Comparison of ENCODE assay signal across 8 cellular contexts in the genomic region with DNA sequence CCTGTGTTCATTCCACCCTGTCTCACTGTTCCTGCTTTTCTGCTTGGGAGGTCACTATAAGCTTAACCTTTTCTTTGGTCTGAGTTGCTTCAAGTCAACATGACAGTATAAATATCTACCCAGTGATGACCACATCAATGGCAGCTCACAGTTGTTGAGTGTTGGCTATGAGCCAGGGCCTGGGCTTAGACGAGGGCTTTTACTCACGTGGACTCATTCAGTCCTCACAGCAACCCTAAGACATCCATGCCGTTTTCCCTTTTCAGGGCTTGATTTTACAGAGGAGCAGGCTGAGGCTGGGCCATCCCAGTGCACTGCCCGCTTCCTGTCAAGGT. TPM values are rescaled to one million over a fixed set of nuclear protein-coding genes. Genes with fewer than 3 reads are reported as not detected.
A peak's percentile ranks its signal among the peaks of the same experiment; 100 is the strongest.
DNase-seq lines count a peak whose midpoint lies in the region; ATAC-seq, FAIRE-seq and TF ChIP-seq lines count a peak whose summit lies in the region.

No MANE protein-coding gene starts in this region.

- H3K27me3 ChIP-seq in SJSA1 (replicated peaks) = no peaks in the 10 kb centered on the region
- no peaks in the 10 kb centered on the region for H3K27me3 ChIP-seq in endothelial cell of umbilical vein (ENCODE audit: control insufficient read depth in 2 of 2, insufficient read depth in 2 of 2, low read length in 2 of 2)
- H3K27me3 ChIP-seq in parathyroid adenoma (ENCODE audit: control insufficient read depth, insufficient read depth, low read length) = no peaks in the 10 kb centered on the region
- H3K27me3 ChIP-seq in small intestine (ENCODE audit: control insufficient read depth in 2 of 2, insufficient read depth in 2 of 2, low read length in 2 of 2) = no peaks in the 10 kb centered on the region

- H3K4me3 ChIP-seq in SJSA1 (no peak overlapping the region), endothelial cell of umbilical vein (replicated peaks in 1 of 3; ENCODE audit: insufficient read depth in 1 of 3, low read depth in 1 of 3, low read length in 3 of 3) (no peak overlapping the region), parathyroid adenoma (ENCODE audit: low read depth, low read length) (no peak overlapping the region), small intestine (ENCODE audit: low read depth in 1 of 2, low read length in 2 of 2) (no peak overlapping the region)

- TF ChIP-seq POLR2A in endothelial cell of umbilical vein (IDR thresholded peaks at IDR 0.05; ENCODE audit: low read depth, low read length) = no peak

- FAIRE-seq in endothelial cell of umbilical vein (lab: Jason Lieb, UNC) = no peak
- FAIRE-seq in small intestine (lab: Jason Lieb, UNC) = no peak

- no peaks in the 10 kb centered on the region for H3K9me1 ChIP-seq in endothelial cell of umbilical vein (replicated peaks; ENCODE audit: control insufficient read depth, extremely low read depth, insufficient read depth, low read length)

- H3K27ac ChIP-seq in SJSA1 (no peak overlapping the region), endothelial cell of umbilical vein (ENCODE audit: insufficient read depth, low read depth, low read length) (no peak overlapping the region), parathyroid adenoma (peak overlapping the region; percentile 65), small intestine (ENCODE audit: low read depth in 1 of 2, low read length in 1 of 2) (peak overlapping the region in 1 of 2 donors; percentile 96)

- H3K4me1 ChIP-seq in SJSA1 (replicated peaks) = peaks cover 11% of the 10 kb centered on the region
- no peaks in the 10 kb centered on the region for H3K4me1 ChIP-seq in endothelial cell of umbilical vein (ENCODE audit: control insufficient read depth, extremely low read depth, insufficient read depth, low read length)
- H3K4me1 ChIP-seq in parathyroid adenoma = peaks cover 30% of the 10 kb centered on the region
- peaks cover 0 to 12% of the 10 kb centered on the region in 2 donors for H3K4me1 ChIP-seq in small intestine (ENCODE audit: control insufficient read depth in 2 of 2, insufficient read depth in 1 of 2, low read depth in 1 of 2, low read length in 1 of 2)

- no peaks in the 10 kb centered on the region for H4K20me1 ChIP-seq in endothelial cell of umbilical vein (replicated peaks; ENCODE audit: control insufficient read depth, extremely low read depth, insufficient read depth, low read length)

- H2AFZ ChIP-seq in endothelial cell of umbilical vein (ENCODE audit: low read depth, low read length) (no peak overlapping the region), parathyroid adenoma (no peak overlapping the region)

- intact Hi-C loops in endothelial cell of umbilical vein (cut with micrococcal nuclease) = no loop called here

- dilution Hi-C loops in endothelial cell of umbilical vein (cut with MboI; ENCODE audit: extremely low pct_ligation_motif_present, low sequenced_read_pairs) = no loop called here

- POLR2A ChIA-PET in endothelial cell of umbilical vein (lab: Charles Lee) = no interaction called here

- TF ChIP-seq CTCF in endothelial cell of umbilical vein (IDR thresholded peaks at IDR 0.05; ENCODE audit: extremely low read depth in 1 of 2, insufficient read depth in 1 of 2, low read depth in 1 of 2, low read length in 2 of 2) (no peak), parathyroid adenoma (IDR thresholded peaks at IDR 0.05) (no peak)

- CTCF ChIA-PET in endothelial cell of umbilical vein (lab: Charles Lee) = interaction anchor here (3.7 kb wide), 1 partner anchor 9 kb away, joined by 20 read pairs; the partner anchor contains the start of gene CCDC97

- H3K9ac ChIP-seq in endothelial cell of umbilical vein (replicated peaks; ENCODE audit: extremely low read depth, insufficient read depth, low read length) = no peak overlapping the region
- H3K9ac ChIP-seq in parathyroid adenoma = no peak overlapping the region

- H3K9me3 ChIP-seq in SJSA1 (replicated peaks) (no peaks in the 10 kb centered on the region), endothelial cell of umbilical vein (replicated peaks; ENCODE audit: control insufficient read depth, insufficient read depth, low read length) (no peaks in the 10 kb centered on the region), parathyroid adenoma (ENCODE audit: control insufficient read depth, low read length) (no peaks in the 10 kb centered on the region), small intestine (ENCODE audit: control insufficient read depth, low read depth) (no peaks in the 10 kb centered on the region)

- H3K4me2 ChIP-seq in endothelial cell of umbilical vein (ENCODE audit: insufficient read depth, low read length) (no peak overlapping the region), parathyroid adenoma (ENCODE audit: low read length) (no peak overlapping the region)

- BruUV-seq in endothelial cell of umbilical vein (replicated peaks; lab: Mats Ljungman, UMichigan) = no TSS peak

- H3K36me3 ChIP-seq in SJSA1 (peaks cover 99% of the 10 kb centered on the region), endothelial cell of umbilical vein (ENCODE audit: control insufficient read depth in 2 of 2, extremely low read depth in 1 of 2, insufficient read depth in 2 of 2, low read length in 2 of 2) (peaks cover 52 to 79% of the 10 kb centered on the region in 2 experiments), parathyroid adenoma (ENCODE audit: control insufficient read depth, insufficient read depth, low read length) (no peaks in the 10 kb centered on the region), small intestine (ENCODE audit: control insufficient read depth in 2 of 2, insufficient read depth in 2 of 2, low read length in 2 of 2) (peaks cover 9 to 43% of the 10 kb centered on the region in 2 donors)

- DNase-seq in EH (ENCODE audit: low read depth) = peak; percentile 81
- peak; percentile 54 to 77 for DNase-seq in SJSA1 (ENCODE audit: low read depth in 1 of 2, low spot score in 2 of 2)
- peak; percentile 29 for DNase-seq in endothelial cell of umbilical vein (ENCODE audit: low read depth, low spot score)
- no peak for DNase-seq in small intestine
- DNase-seq in NCI-H1417 (lab: John Stamatoyannopoulos, UW) = no peak

- 33 to 41% (median 39%) methylated on average over 4 of the region's 4 CpGs for WGBS in small intestine, 3 donors

- H3K79me2 ChIP-seq in endothelial cell of umbilical vein (ENCODE audit: control insufficient read depth, insufficient read depth, low read length) = peaks cover 4% of the 10 kb centered on the region
- H3K79me2 ChIP-seq in parathyroid adenoma = peaks cover 12% of the 10 kb centered on the region

- ATAC-seq in HG03159 (IDR thresholded peaks at IDR 0.05; ENCODE audit: unreplicated experiment) (no peak), HG03342 (IDR thresholded peaks at IDR 0.05; ENCODE audit: unreplicated experiment) (no peak)

TF ChIP-seq in endothelial cell of umbilical vein, 7 proteins besides CTCF, POLR2A, EP300 and RAD21:
- TF ChIP-seq GATA2 (IDR thresholded peaks at IDR 0.05; ENCODE audit: insufficient read depth, insufficient read length, low read depth, low read length) (no peak), EZH2 (IDR thresholded peaks at IDR 0.05; ENCODE audit: borderline replicate concordance, low read depth, low read length, severe bottlenecking) (no peak), POLR2AphosphoS5 (IDR thresholded peaks at IDR 0.05; ENCODE audit: insufficient read depth, low read depth, low read length) (no peak), JUN (IDR thresholded peaks at IDR 0.05; ENCODE audit: borderline replicate concordance, insufficient read depth, insufficient read length, low read depth) (no peak)

RNA-seq across cellular contexts. Expression of gene CCDC97, which starts 10.2 kb away (rescaled TPM):
- total RNA-seq in SJSA1 (2014; rRNA removed; shearing (Covaris generic)) = 6.0 and 10.7 TPM in 2 replicates
- total RNA-seq in endothelial cell of umbilical vein = 24.2 and 27.2 TPM in 2 replicates
- polyA plus RNA-seq in endothelial cell of umbilical vein (19.7 and 20.7 TPM in 2 replicates), small intestine (10 to 100 TPM; 11.1 to 18.0 (median 11.6) TPM)
- 11.1 and 12.9 TPM in 2 replicates for polyA plus RNA-seq in endothelial cell of umbilical vein (2011; cell fraction: cytosol; rRNA removed)
- polyA plus RNA-seq in endothelial cell of umbilical vein (2011; cell fraction: nucleus; rRNA removed) = 13.2 TPM in 2 replicates
- 16.7 and 18.4 TPM in 2 replicates for polyA plus RNA-seq in endothelial cell of umbilical vein (2012)
- 16.3 and 20.4 TPM in 2 replicates for polyA minus RNA-seq in endothelial cell of umbilical vein
- 7.8 TPM for polyA minus RNA-seq in endothelial cell of umbilical vein (2011; cell fraction: cytosol; rRNA and poly(A)+ RNA removed)
- polyA minus RNA-seq in endothelial cell of umbilical vein (2011; cell fraction: nucleus; rRNA and poly(A)+ RNA removed) = 13.1 and 19.1 TPM in 2 replicates

RNA-seq across cellular contexts. Expression of gene HNRNPUL1, which starts 35.5 kb away (rescaled TPM):
- total RNA-seq in SJSA1 (2014; rRNA removed; shearing (Covaris generic)) = 147 and 162 TPM in 2 replicates
- total RNA-seq in endothelial cell of umbilical vein = 261 TPM in 2 replicates
- polyA plus RNA-seq in endothelial cell of umbilical vein = 80.5 and 83.2 TPM in 2 replicates
- 57.0 and 68.8 TPM in 2 replicates for polyA plus RNA-seq in endothelial cell of umbilical vein (2011; cell fraction: cytosol; rRNA removed)
- 81.0 and 83.8 TPM in 2 replicates for polyA plus RNA-seq in endothelial cell of umbilical vein (2011; cell fraction: nucleus; rRNA removed)
- polyA plus RNA-seq in endothelial cell of umbilical vein (2012) = 144 and 151 TPM in 2 replicates
- 83.4 and 89.8 TPM in 2 replicates for polyA minus RNA-seq in endothelial cell of umbilical vein
- polyA minus RNA-seq in endothelial cell of umbilical vein (2011; cell fraction: cytosol; rRNA and poly(A)+ RNA removed) = 23.2 TPM
- polyA minus RNA-seq in endothelial cell of umbilical vein (2011; cell fraction: nucleus; rRNA and poly(A)+ RNA removed) = 80.5 and 86.2 TPM in 2 replicates
- 100 to 1,000 TPM in 1 of 3 donors, 10 to 100 TPM in 2; 76.3 to 117 (median 80.8) TPM for polyA plus RNA-seq in small intestine

RNA-seq across cellular contexts. Expression of gene TGFB1, which starts 54.0 kb away (rescaled TPM):
- total RNA-seq in SJSA1 (2014; rRNA removed; shearing (Covaris generic)) = 16.4 and 17.4 TPM in 2 replicates
- 250 and 294 TPM in 2 replicates for total RNA-seq in endothelial cell of umbilical vein
- polyA plus RNA-seq in endothelial cell of umbilical vein (57.7 and 64.4 TPM in 2 replicates), small intestine (10 to 100 TPM in 1 of 3 donors, 1 to 10 TPM in 2; 1.1 to 18.8 (median 7.3) TPM)
- polyA plus RNA-seq in endothelial cell of umbilical vein (2011; cell fraction: cytosol; rRNA removed) = 45.5 and 55.4 TPM in 2 replicates
- 60.3 and 98.2 TPM in 2 replicates for polyA plus RNA-seq in endothelial cell of umbilical vein (2011; cell fraction: nucleus; rRNA removed)
- polyA plus RNA-seq in endothelial cell of umbilical vein (2012) = 156 and 226 TPM in 2 replicates
- polyA minus RNA-seq in endothelial cell of umbilical vein = 39.1 and 71.3 TPM in 2 replicates
- 4.2 TPM for polyA minus RNA-seq in endothelial cell of umbilical vein (2011; cell fraction: cytosol; rRNA and poly(A)+ RNA removed)
- 35.5 and 47.3 TPM in 2 replicates for polyA minus RNA-seq in endothelial cell of umbilical vein (2011; cell fraction: nucleus; rRNA and poly(A)+ RNA removed)

Comparison
In these comparisons a context has a peak if more than half of its experiments do, and no peak if none do; other contexts are left out.
1. DNase-seq: peak in EH (single experiment), SJSA1 (2 of 2) and endothelial cell of umbilical vein (single experiment); none in small intestine (single experiment) and NCI-H1417 (0 of 3).
2. RNA of gene TGFB1, which starts 54.0 kb away (total RNA-seq): 250 to 294 TPM in endothelial cell of umbilical vein; 16.4 to 17.4 TPM in SJSA1; every median in the first group is over 10 times any median in the second.